ENCODE assay signal across 16 cellular contexts in genomic region chr1:98940069-98940468, GRCh38.
DNase-seq lines count a peak whose midpoint lies in the region; ATAC-seq, FAIRE-seq and TF ChIP-seq lines count a peak whose summit lies in the region.
"Had no signal": no experiment of that assay in that cellular context is flagged by ENCODE, and none has a peak within 500 bp of the region (broad histone marks: within the 10 kb centered on the region; RNA-seq: fewer than 3 reads in every experiment).

No MANE protein-coding gene starts in this region.

- no peak for FAIRE-seq in astrocyte (lab: Jason Lieb, UNC)
- FAIRE-seq: RCC 7860 had no signal

- H3K4me3 ChIP-seq in astrocyte (ENCODE audit: insufficient read depth, low read depth, low read length), result no peak overlapping the region

- H3K27ac Mint-ChIP-seq in HFFc6 (peak overlapping the region; percentile 53; the same call in 1 of the 2 replicates), astrocyte (ENCODE audit: unreplicated experiment) (no peak overlapping the region)
- H3K27ac Mint-ChIP-seq in activated CD8-positive, alpha-beta memory T cell treated with anti-CD3 and anti-CD28 coated beads, Interleukin-2, amount 10 ng/mL, durations not matched to agents 7 days and 5 days, result no peak overlapping the region

- no peaks in the 10 kb centered on the region for H3K9me3 Mint-ChIP-seq in HFFc6
- no peaks in the 10 kb centered on the region for H3K9me3 Mint-ChIP-seq in astrocyte (ENCODE audit: unreplicated experiment)
- no peaks in the 10 kb centered on the region for H3K9me3 Mint-ChIP-seq in activated CD8-positive, alpha-beta memory T cell treated with anti-CD3 and anti-CD28 coated beads, Interleukin-2, amount 10 ng/mL, durations not matched to agents 7 days and 5 days (ENCODE audit: low read depth)

- no peak for DNase-seq in GM10266 (ENCODE audit: extremely low spot score)
- no peak for DNase-seq in HFFc6
- DNase-seq in astrocyte (ENCODE audit: low read depth), result no peak
- DNase-seq in foreskin keratinocyte, result no peak
- DNase-seq in G401 (ENCODE audit: low spot score), result no peak
- no peak for DNase-seq in activated CD8-positive, alpha-beta memory T cell treated with anti-CD3 and anti-CD28 coated beads, Interleukin-2, amount 10 ng/mL, durations not matched to agents 7 days and 5 days
- DNase-seq: AML-193, COR-L47, DMS153, H7, KBM-7, NCI-H1092, NCI-H2227 treated with DMSO at 0.1 percent for 48 hours, Right ventricle myocardium superior had no signal

- peak overlapping the region; percentile 70 for H3K4me2 ChIP-seq in astrocyte (ENCODE audit: low read length)

- peak overlapping the region; percentile 34 for H3K27ac ChIP-seq in astrocyte (ENCODE audit: low read depth, low read length)
- H3K27ac ChIP-seq in foreskin keratinocyte, result no peak overlapping the region

- H3K36me3 Mint-ChIP-seq in HFFc6 (ENCODE audit: low read depth), result no peaks in the 10 kb centered on the region
- no peaks in the 10 kb centered on the region for H3K36me3 Mint-ChIP-seq in astrocyte (ENCODE audit: low read depth, unreplicated experiment)
- H3K36me3 Mint-ChIP-seq in activated CD8-positive, alpha-beta memory T cell treated with anti-CD3 and anti-CD28 coated beads, Interleukin-2, amount 10 ng/mL, durations not matched to agents 7 days and 5 days, result no peaks in the 10 kb centered on the region

- in situ Hi-C loops in G401 (cut with HindIII; ENCODE audit: low sequenced_read_pairs), result no loop called here

- no peak for ATAC-seq in foreskin keratinocyte
- no peak for ATAC-seq in GM18520 (IDR thresholded peaks at IDR 0.05; ENCODE audit: unreplicated experiment)
- no peak for ATAC-seq in activated CD8-positive, alpha-beta memory T cell treated with anti-CD3 and anti-CD28 coated beads, Interleukin-2, amount 10 ng/mL, durations not matched to agents 7 days and 5 days

- no peaks in the 10 kb centered on the region for H3K36me3 ChIP-seq in astrocyte (ENCODE audit: insufficient read depth, low read length)

- H3K79me2 ChIP-seq in astrocyte (ENCODE audit: insufficient read depth, low read length), result no peaks in the 10 kb centered on the region

- H3K27me3 ChIP-seq in astrocyte (ENCODE audit: insufficient read depth, low read length), result no peaks in the 10 kb centered on the region
- H3K27me3 ChIP-seq in foreskin keratinocyte, result no peaks in the 10 kb centered on the region

- H3K4me3 Mint-ChIP-seq in HFFc6, result no peak overlapping the region
- H3K4me3 Mint-ChIP-seq in astrocyte (ENCODE audit: unreplicated experiment), result no peak overlapping the region
- H3K4me3 Mint-ChIP-seq in activated CD8-positive, alpha-beta memory T cell treated with anti-CD3 and anti-CD28 coated beads, Interleukin-2, amount 10 ng/mL, durations not matched to agents 7 days and 5 days, result no peak overlapping the region

- no peaks in the 10 kb centered on the region for H4K20me1 ChIP-seq in astrocyte (ENCODE audit: insufficient read depth, low read length)

- H3K27me3 Mint-ChIP-seq in HFFc6 (ENCODE audit: insufficient read depth) (peaks cover 4% of the 10 kb centered on the region), astrocyte (ENCODE audit: low read depth, unreplicated experiment) (peaks cover 3% of the 10 kb centered on the region)
- H3K27me3 Mint-ChIP-seq in activated CD8-positive, alpha-beta memory T cell treated with anti-CD3 and anti-CD28 coated beads, Interleukin-2, amount 10 ng/mL, durations not matched to agents 7 days and 5 days, result no peaks in the 10 kb centered on the region

- peaks cover 19% of the 10 kb centered on the region for H3K4me1 Mint-ChIP-seq in HFFc6 (ENCODE audit: low read depth)
- peaks cover 11% of the 10 kb centered on the region for H3K4me1 Mint-ChIP-seq in astrocyte (ENCODE audit: low read depth, unreplicated experiment)
- no peaks in the 10 kb centered on the region for H3K4me1 Mint-ChIP-seq in activated CD8-positive, alpha-beta memory T cell treated with anti-CD3 and anti-CD28 coated beads, Interleukin-2, amount 10 ng/mL, durations not matched to agents 7 days and 5 days

- H3K9me3 ChIP-seq in astrocyte (ENCODE audit: insufficient read depth, low read depth, low read length), result no peaks in the 10 kb centered on the region

- no peak overlapping the region for H2AFZ ChIP-seq in astrocyte (ENCODE audit: low read depth, low read length)

- H3K9ac ChIP-seq in astrocyte (ENCODE audit: low read length), result no peak overlapping the region

- TF ChIP-seq CTCF in GM10266 (IDR thresholded peaks at IDR 0.05; ENCODE audit: control insufficient read depth, insufficient read depth, low read depth, missing control alignments), result peak; percentile 10
- TF ChIP-seq CTCF in HFFc6 (IDR thresholded peaks at IDR 0.05), result no peak; the same call in 1 of the 2 replicates
- TF ChIP-seq CTCF in astrocyte (IDR thresholded peaks at IDR 0.05; ENCODE audit: insufficient read depth, low read depth, low read length), result no peak
- TF ChIP-seq CTCF in foreskin keratinocyte (conservative IDR thresholded peaks at IDR 0.05), result peak; percentile 12

- H3K4me1 ChIP-seq in astrocyte (ENCODE audit: insufficient read depth, low read length) (peaks cover 7% of the 10 kb centered on the region), foreskin keratinocyte (no peaks in the 10 kb centered on the region)

- CTCF ChIA-PET in activated CD8-positive, alpha-beta memory T cell treated with anti-CD3 and anti-CD28 coated beads, Interleukin-2, amount 10 ng/mL, durations not matched to agents 7 days and 5 days (lab: Charles Lee), result no interaction called here

Comparison
In these comparisons a context has a peak if more than half of its experiments do, and no peak if none do; other contexts are left out.
1. CTCF ChIP-seq: peak in GM10266 (single experiment) and foreskin keratinocyte (single experiment); none in HFFc6 (single experiment) and astrocyte (single experiment).